ENCODE assay signal across 27 cellular contexts in genomic region chr1:29964718-29965533, GRCh38.
DNase-seq lines count a peak whose midpoint lies in the region; TF ChIP-seq lines count a peak whose summit lies in the region.
"Had no signal": no experiment of that assay in that cellular context is flagged by ENCODE, and none has a peak within 500 bp of the region (broad histone marks: within the 10 kb centered on the region; RNA-seq: fewer than 3 reads in every experiment).

No MANE protein-coding gene starts in this region.

- H4K8ac ChIP-seq in neuronal stem cell (ENCODE audit: low read depth, low read length) = no peak overlapping the region

- H3K27ac ChIP-seq in neuronal stem cell (replicated peaks; ENCODE audit: low read length) = no peak overlapping the region
- no peak overlapping the region for H3K27ac ChIP-seq in colonic mucosa
- H3K27ac ChIP-seq: gastrocnemius medialis, hepatocyte, RWPE1, testis, uterus had no signal

- H2BK15ac ChIP-seq in neuronal stem cell (ENCODE audit: low read length) = peak overlapping the region; percentile 22

- H2BK12ac ChIP-seq in neuronal stem cell (ENCODE audit: low read length) = no peak overlapping the region

- no peak overlapping the region for H3K4me2 ChIP-seq in neuronal stem cell (ENCODE audit: insufficient read depth, low read length, poor library complexity, severe bottlenecking)
- H3K4me2 ChIP-seq: hepatocyte had no signal

- no peak overlapping the region for H3K14ac ChIP-seq in neuronal stem cell (ENCODE audit: low read length)

- no peak overlapping the region for H4K91ac ChIP-seq in neuronal stem cell (ENCODE audit: low read depth, low read length, poor library complexity)

- H3K36me3 ChIP-seq in neuronal stem cell (replicated peaks in 1 of 2; ENCODE audit: control insufficient read depth in 2 of 2, insufficient read depth in 2 of 2, low read length in 2 of 2) (no peaks in the 10 kb centered on the region), colonic mucosa (no peaks in the 10 kb centered on the region)
- H3K36me3 ChIP-seq: gastrocnemius medialis, uterus had no signal

- H3K79me1 ChIP-seq in neuronal stem cell (ENCODE audit: low read depth, low read length) = no peaks in the 10 kb centered on the region

- no peak overlapping the region for H2BK5ac ChIP-seq in neuronal stem cell (ENCODE audit: low read length)

- peak overlapping the region; percentile 82 for H3K23ac ChIP-seq in neuronal stem cell (ENCODE audit: low read depth, low read length, poor library complexity)

- H3K9ac ChIP-seq in neuronal stem cell (ENCODE audit: low read depth, low read length, poor library complexity) (no peak overlapping the region), colonic mucosa (ENCODE audit: low read depth in 2 of 2, low read length in 2 of 2) (no peak overlapping the region)

- H3K27me3 ChIP-seq in neuronal stem cell (ENCODE audit: control insufficient read depth in 3 of 3, insufficient read depth in 3 of 3, low read depth in 1 of 3, low read length in 3 of 3) (no peaks in the 10 kb centered on the region), colonic mucosa (no peaks in the 10 kb centered on the region)
- H3K27me3 ChIP-seq: testis, uterus had no signal

- peak; percentile 21 for DNase-seq in DMS79 treated with DMSO at 0.1 percent for 48 hours (lab: John Stamatoyannopoulos, UW)
- DNase-seq in DMS79 (lab: John Stamatoyannopoulos, UW) = no peak
- peak; percentile 43 for DNase-seq in NCI-H2029 treated with DMSO at 0.1 percent for 48 hours (lab: John Stamatoyannopoulos, UW)
- DNase-seq in astrocyte of the hippocampus (ENCODE audit: low read depth, low spot score) = peak; percentile 42
- no peak for DNase-seq in neuronal stem cell (ENCODE audit: low spot score)
- no peak for DNase-seq in iPS-NIHi7 (ENCODE audit: extremely low spot score)
- no peak for DNase-seq in T1000 (lab: John Stamatoyannopoulos, UW)
- no peak for DNase-seq in colonic mucosa
- DNase-seq: 8988T; activated CD4-positive, alpha-beta T cell treated with anti-CD3 and anti-CD28 coated beads for 1 hour; activated CD8-positive, alpha-beta T cell treated with anti-CD3 and anti-CD28 coated beads for 36 hours; activated naive CD8-positive, alpha-beta T cell treated with anti-CD3 and anti-CD28 coated beads, Interleukin-2, amount 50 U/mL, for 24 hours; activated T-cell treated with anti-CD3 and anti-CD28 coated beads, Interleukin-2, amount 50 U/mL, for 1 hour; Calu3; EL; gastrocnemius medialis; NCI-H1048; NCI-H2171; NCI-H524 treated with DMSO at 0.1 percent for 48 hours; nucleus accumbens; stimulated activated CD4-positive, alpha-beta T cell treated with anti-CD3 and anti-CD28 coated beads, Interleukin-15, amount 100 ng/mL, for 24 hours; stimulated activated naive B cell treated with anti-CD40 and anti-IgM and Interleukin-4, amounts not matched to agents 10 μg/mL and 1 μg/mL and 100 μg/mL, for 72 hours; testis; uterus had no signal

- peak overlapping the region; percentile 74 for H3K18ac ChIP-seq in neuronal stem cell (ENCODE audit: low read length)

- no CpG with 5 or more reads among the region's 18 CpGs for WGBS in neuronal stem cell (ENCODE audit: extremely low coverage in 2 of 2, insufficient read length in 2 of 2, insufficient replicate concordance in 1 of 2), 2 donors

- peaks cover 0 to 19% of the 10 kb centered on the region in 2 donors for H3K4me1 ChIP-seq in neuronal stem cell (ENCODE audit: control insufficient read depth in 2 of 2, insufficient read depth in 1 of 2, low read depth in 1 of 2, low read length in 2 of 2)
- no peaks in the 10 kb centered on the region for H3K4me1 ChIP-seq in colonic mucosa
- H3K4me1 ChIP-seq: gastrocnemius medialis, testis, uterus had no signal

- no peak overlapping the region for H2AK5ac ChIP-seq in neuronal stem cell (ENCODE audit: low read depth, low read length)

- intact Hi-C loops in colonic mucosa (cut with DNase I) = no loop called here

- H3K9me3 ChIP-seq in neuronal stem cell (replicated peaks in 1 of 2; ENCODE audit: control insufficient read depth in 2 of 2, insufficient read depth in 1 of 2, low read depth in 1 of 2, low read length in 2 of 2) = peaks cover 0 to 4% of the 10 kb centered on the region in 2 donors
- H3K9me3 ChIP-seq in colonic mucosa = no peaks in the 10 kb centered on the region
- H3K9me3 ChIP-seq: gastrocnemius medialis, testis, uterus had no signal

- no peak for TF ChIP-seq CTCF in colonic mucosa (IDR thresholded peaks at IDR 0.05)

- H3K4me3 ChIP-seq in neuronal stem cell (ENCODE audit: low read length in 2 of 2) = no peak overlapping the region
- H3K4me3 ChIP-seq in colonic mucosa = no peak overlapping the region
- H3K4me3 ChIP-seq: gastrocnemius medialis, GM12878, hepatocyte, testis, uterus had no signal

- no peak overlapping the region for H2AFZ ChIP-seq in neuronal stem cell (ENCODE audit: low read length)
- H2AFZ ChIP-seq: hepatocyte had no signal

- H3K4ac ChIP-seq in neuronal stem cell (ENCODE audit: low read length) = no peak overlapping the region

- H2BK120ac ChIP-seq in neuronal stem cell (ENCODE audit: low read depth, low read length) = no peak overlapping the region

Comparison
In these comparisons a context has a peak if more than half of its experiments do, and no peak if none do; other contexts are left out.
1. DNase-seq: peak in DMS79 treated with DMSO at 0.1 percent for 48 hours (single experiment), NCI-H2029 treated with DMSO at 0.1 percent for 48 hours (single experiment) and astrocyte of the hippocampus (single experiment); none in DMS79 (single experiment), neuronal stem cell (single experiment), iPS-NIHi7 (single experiment), T1000 (single experiment) and colonic mucosa (single experiment).